ENCODE assay signal across 8 cellular contexts in the genomic region with DNA sequence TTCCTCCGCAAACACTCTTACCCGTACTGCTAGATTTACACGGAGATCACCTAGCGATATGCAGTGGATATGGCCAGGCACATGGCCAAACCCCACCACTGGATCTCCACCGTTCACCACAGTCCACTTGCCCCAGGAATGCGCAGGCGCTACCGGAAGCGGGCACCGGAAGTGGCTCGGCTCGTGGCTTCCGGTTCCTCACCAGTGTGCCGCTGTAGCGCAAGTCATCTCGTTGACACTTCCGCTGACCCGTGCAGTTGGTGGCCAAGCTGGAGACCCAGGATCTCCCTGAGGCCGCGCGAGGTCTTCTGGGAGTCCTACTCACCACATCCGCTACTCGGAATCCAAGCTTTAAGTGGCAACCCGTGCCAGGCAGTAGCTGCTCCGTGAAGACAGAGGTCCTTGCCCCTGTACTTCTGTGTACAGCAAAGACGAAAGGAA. TPM values are rescaled to one million over a fixed set of nuclear protein-coding genes. Genes with fewer than 3 reads are reported as not detected.
DNase-seq lines count a peak whose midpoint lies in the region; ATAC-seq and TF ChIP-seq lines count a peak whose summit lies in the region.

No MANE protein-coding gene starts in this region.

- CTCF ChIA-PET in HEK293T (lab: Yijun Ruan, JAX), result no interaction called here

- intact Hi-C loops in sigmoid colon (cut with DNase I), result no loop called here

- H3K4me1 ChIP-seq in effector memory CD4-positive, alpha-beta T cell (ENCODE audit: control insufficient read depth, insufficient read depth, low read length, poor library complexity, severe bottlenecking), result no peaks in the 10 kb centered on the region
- H3K4me1 ChIP-seq in sigmoid colon, result no peaks in the 10 kb centered on the region

- TF ChIP-seq EP300 in sigmoid colon (IDR thresholded peaks at IDR 0.05), result no peak

- POLR2A ChIA-PET in HEK293T (lab: Yijun Ruan, JAX), result no interaction called here

- H3K36me3 ChIP-seq in effector memory CD4-positive, alpha-beta T cell (ENCODE audit: control insufficient read depth, insufficient read depth, low read length), result no peaks in the 10 kb centered on the region
- H3K36me3 ChIP-seq in sigmoid colon, result peaks cover 0 to 7% (median 4%) of the 10 kb centered on the region in 4 donors

- no peak overlapping the region for H3K4me3 ChIP-seq in effector memory CD4-positive, alpha-beta T cell (ENCODE audit: insufficient read depth, low read depth, low read length, poor library complexity, severe bottlenecking)
- peak overlapping the region in 3 of 4 donors; percentile 14 to 37 (median 25) for H3K4me3 ChIP-seq in sigmoid colon

- DNase-seq in G401 (ENCODE audit: low spot score), result peak; percentile 77
- peak; percentile 41 to 50 for DNase-seq in activated CD4-positive, alpha-beta T cell treated with anti-CD3 and anti-CD28 coated beads for 24 hours (ENCODE audit: low read depth in 2 of 2)
- DNase-seq in effector memory CD4-positive, alpha-beta T cell, result peak; percentile 3 to 27 (median 9)
- DNase-seq in sigmoid colon, result peak; percentile 73
- DNase-seq in HEK293T (ENCODE audit: extremely low spot score), result no peak
- no peak for DNase-seq in NCI-H1092 (lab: John Stamatoyannopoulos, UW)
- DNase-seq in NCI-H524 treated with DMSO at 0.1 percent for 48 hours (lab: John Stamatoyannopoulos, UW), result no peak

- H3K9me3 ChIP-seq in effector memory CD4-positive, alpha-beta T cell (ENCODE audit: control insufficient read depth, low read length), result no peaks in the 10 kb centered on the region
- H3K9me3 ChIP-seq in sigmoid colon, result no peaks in the 10 kb centered on the region

- no peak overlapping the region for H3K27ac ChIP-seq in effector memory CD4-positive, alpha-beta T cell (ENCODE audit: insufficient read depth, low read length, poor library complexity, severe bottlenecking)
- no peak overlapping the region for H3K27ac ChIP-seq in sigmoid colon

- in situ Hi-C loops in G401 (cut with HindIII; ENCODE audit: low sequenced_read_pairs), result no loop called here

- no peak for ATAC-seq in HG03108 (IDR thresholded peaks at IDR 0.05; ENCODE audit: unreplicated experiment)

- no peaks in the 10 kb centered on the region for H3K27me3 ChIP-seq in effector memory CD4-positive, alpha-beta T cell (replicated peaks; ENCODE audit: control insufficient read depth, insufficient read depth, low read length, poor library complexity, severe bottlenecking)
- H3K27me3 ChIP-seq in sigmoid colon, result peaks cover 0 to 4% (median 0%) of the 10 kb centered on the region in 3 donors

- 75 to 76% methylated on average over 26 of the region's 26 CpGs for WGBS in sigmoid colon, 2 donors

- no peak for TF ChIP-seq CTCF in sigmoid colon (IDR thresholded peaks at IDR 0.05)

- no peak for TF ChIP-seq POLR2A in sigmoid colon (IDR thresholded peaks at IDR 0.05)

TF ChIP-seq in HEK293T, 16 proteins besides CTCF, POLR2A, EP300 and RAD21:
- TF ChIP-seq FOXM1 (IDR thresholded peaks at IDR 0.05; ENCODE audit: borderline replicate concordance) (no peak), SP1 (IDR thresholded peaks at IDR 0.05) (no peak), CTBP1 (IDR thresholded peaks at IDR 0.05; ENCODE audit: borderline replicate concordance) (no peak), PKNOX1 (IDR thresholded peaks at IDR 0.05) (no peak), SUZ12 (IDR thresholded peaks at IDR 0.05) (no peak), HDGF (IDR thresholded peaks at IDR 0.05; ENCODE audit: borderline replicate concordance) (no peak), LEF1 (IDR thresholded peaks at IDR 0.05; ENCODE audit: borderline replicate concordance) (no peak), FOXA1 (IDR thresholded peaks at IDR 0.05) (no peak), ZNF384 (IDR thresholded peaks at IDR 0.05) (no peak), NFRKB (IDR thresholded peaks at IDR 0.05) (no peak)

RNA-seq across cellular contexts. Expression of gene ZNF597, which starts 11.5 kb away (rescaled TPM):
- total RNA-seq in G401 (2014; rRNA removed; shearing (Covaris generic)), result 0.18 and 0.61 TPM in 2 replicates
- 1 to 10 TPM; 1.5 to 2.5 (median 2.1) TPM for total RNA-seq in sigmoid colon
- polyA plus RNA-seq in sigmoid colon, result 1 to 10 TPM in 1 of 3 donors, under 1 TPM in 2; 0.69 to 1.2 (median 0.99) TPM

RNA-seq across cellular contexts. Expression of gene NAA60, which starts 11.7 kb away (rescaled TPM):
- 5.2 and 35.3 TPM in 2 replicates for total RNA-seq in G401 (2014; rRNA removed; shearing (Covaris generic))
- total RNA-seq in sigmoid colon, result 10 to 100 TPM; 15.0 to 30.4 (median 22.6) TPM
- polyA plus RNA-seq in sigmoid colon, result 10 to 100 TPM; 55.9 to 73.5 (median 65.1) TPM

RNA-seq across cellular contexts. Expression of gene ZNF174, which starts 30.8 kb away (rescaled TPM):
- total RNA-seq in G401 (2014; rRNA removed; shearing (Covaris generic)), result 20.0 and 26.6 TPM in 2 replicates
- total RNA-seq in sigmoid colon, result 10 to 100 TPM; 12.2 to 15.8 (median 14.2) TPM
- 1 to 10 TPM; 3.5 to 5.5 (median 5.4) TPM for polyA plus RNA-seq in sigmoid colon

RNA-seq across cellular contexts. Expression of gene ZSCAN32, which starts 31.0 kb away (rescaled TPM):
- total RNA-seq in G401 (2014; rRNA removed; shearing (Covaris generic)), result 30.4 and 31.3 TPM in 2 replicates
- total RNA-seq in sigmoid colon, result 10 to 100 TPM; 12.1 to 16.3 (median 15.3) TPM
- polyA plus RNA-seq in sigmoid colon, result 10 to 100 TPM in 1 of 3 donors, 1 to 10 TPM in 2; 8.6 to 10.8 (median 9.6) TPM

Comparison
In these comparisons a context has a peak if more than half of its experiments do, and no peak if none do; other contexts are left out.
1. DNase-seq: peak in G401 (single experiment), activated CD4-positive, alpha-beta T cell treated with anti-CD3 and anti-CD28 coated beads for 24 hours (2 of 2), effector memory CD4-positive, alpha-beta T cell (3 of 3) and sigmoid colon (single experiment); none in HEK293T (single experiment), NCI-H1092 (single experiment) and NCI-H524 treated with DMSO at 0.1 percent for 48 hours (single experiment).